Comparison of ENCODE assay signal across 8 cellular contexts in the genomic region with DNA sequence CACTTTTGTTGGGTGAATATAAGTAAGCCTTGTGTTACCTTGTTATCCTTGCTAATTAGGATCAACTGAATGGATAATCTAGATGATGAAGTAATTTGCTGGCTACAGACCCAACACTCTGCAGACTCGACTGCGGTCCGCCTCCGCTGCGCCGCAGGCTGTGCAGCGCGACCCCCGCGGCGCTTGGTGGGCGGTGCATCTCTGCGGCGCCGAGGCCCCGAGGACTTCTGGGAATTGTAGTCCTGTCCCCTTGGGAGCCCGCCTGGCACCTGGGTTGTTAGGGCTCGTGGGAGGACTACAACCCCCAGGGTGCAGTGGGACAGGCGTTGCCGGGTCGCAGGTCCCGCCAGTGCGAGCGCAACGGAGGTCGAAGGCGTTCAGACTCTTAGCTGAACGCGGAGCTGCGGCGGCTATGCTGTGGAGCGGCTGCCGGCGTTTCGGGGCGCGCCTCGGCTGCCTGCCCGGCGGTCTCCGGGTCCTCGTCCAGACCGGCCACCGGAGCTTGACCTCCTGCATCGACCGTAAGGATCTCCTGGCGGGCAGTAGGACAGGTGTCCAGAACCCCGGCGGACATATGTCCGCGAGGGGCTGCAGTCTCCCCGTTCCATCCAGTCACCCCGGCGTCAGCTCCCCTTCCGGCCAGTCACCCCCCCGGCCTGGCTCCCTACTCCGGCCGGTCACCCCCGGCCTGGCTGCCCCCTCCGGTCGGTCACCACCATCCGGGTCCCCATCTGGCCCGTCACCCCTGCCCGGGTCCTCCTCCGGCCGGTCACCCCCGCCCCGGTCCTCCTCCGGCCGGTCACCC. TPM values are rescaled to one million over a fixed set of nuclear protein-coding genes. Genes with fewer than 3 reads are reported as not detected.
DNase-seq lines count a peak whose midpoint lies in the region; ATAC-seq, FAIRE-seq and TF ChIP-seq lines count a peak whose summit lies in the region.

TSS of gene ACAD8 (plus strand) at position 380 of the 805 bp plus-strand sequence. CDS start at position 413, 33 bp downstream.
TSS of gene THYN1 (minus strand) at position 164 of the 805 bp plus-strand sequence. CDS start 470 bp downstream, outside the sequence.

- no peaks in the 10 kb centered on the region for H3K9me3 Mint-ChIP-seq in Caco-2 (ENCODE audit: unreplicated experiment)

- CTCF ChIA-PET in Caco-2 (lab: Charles Lee) (interaction anchor here (0.7 to 1.4 kb wide), 4 partner anchors 9 to 207 kb away, joined by 3 to 8 read pairs (median 7); partner anchors contain the start of genes NCAPD3 and VPS26B), H1 (lab: Charles Lee; ENCODE audit: partially characterized antibody) (interaction anchor here (2.1 to 2.2 kb wide), 2 partner anchors 8 to 9 kb away, joined by 7 to 9 read pairs; no protein-coding TSS in a partner anchor)

- H3K4me2 ChIP-seq in H1 (ENCODE audit: insufficient read depth in 1 of 2, low read depth in 2 of 2, low read length in 2 of 2), result peak within 1 kb of the TSS; percentile 73 to 84
- peak within 1 kb of the TSS; percentile 95 for H3K4me2 ChIP-seq in mesendoderm (ENCODE audit: low read length)

- H3K27ac ChIP-seq in H1 (ENCODE audit: low read depth, low read length) (no peak within 1 kb of the TSS; the same call in 1 of the 2 replicates), mesendoderm (ENCODE audit: low read depth, low read length) (no peak within 1 kb of the TSS)

- H4K5ac ChIP-seq in H1 (ENCODE audit: insufficient read length, low read depth, low read length) (no peak within 1 kb of the TSS), mesendoderm (ENCODE audit: low read length) (no peak within 1 kb of the TSS)

- peak within 1 kb of the TSS; percentile 79 for H2AFZ ChIP-seq in H1 (ENCODE audit: low read length)

- TF ChIP-seq EP300 in H1 (IDR thresholded peaks at IDR 0.05; ENCODE audit: borderline replicate concordance in 1 of 2, low read depth in 2 of 2, low read length in 2 of 2), result no peak; a peak in 1 of 3 replicates

- peak within 1 kb of the TSS; percentile 64 for H3K4me3 ChIP-seq in Caco-2 (ENCODE audit: low read depth, low read length)
- peak within 1 kb of the TSS; percentile 75 to 88 (median 81) for H3K4me3 ChIP-seq in H1 (ENCODE audit: extremely low read depth in 1 of 4, insufficient read depth in 2 of 4, low read depth in 3 of 4, low read length in 4 of 4)
- H3K4me3 ChIP-seq in mesendoderm (ENCODE audit: low read length), result peak within 1 kb of the TSS; percentile 91

- no peak within 1 kb of the TSS for H2BK12ac ChIP-seq in H1 (ENCODE audit: low read depth, low read length)

- peak; percentile 38 to 73 for TF ChIP-seq POLR2A in H1 (IDR thresholded peaks at IDR 0.05; ENCODE audit: control extremely low read depth in 1 of 2, low read depth in 2 of 2, low read length in 2 of 2)

- peak; percentile 99 for ATAC-seq in GM21367 (IDR thresholded peaks at IDR 0.05; ENCODE audit: unreplicated experiment)

- H4K91ac ChIP-seq in H1 (replicated peaks; ENCODE audit: insufficient read length, low read length), result no peak within 1 kb of the TSS

- H3K14ac ChIP-seq in H1 (ENCODE audit: insufficient read length), result no peak within 1 kb of the TSS

- H3K36me3 ChIP-seq in Caco-2 (ENCODE audit: control insufficient read depth, insufficient read depth, low read length) (no peaks in the 10 kb centered on the region; the same call in 1 of the 2 replicates), H1 (ENCODE audit: control insufficient read depth in 2 of 4, insufficient read depth in 4 of 4, low read length in 3 of 4) (peaks cover 13 to 34% (median 31%) of the 10 kb centered on the region in 4 experiments), mesendoderm (ENCODE audit: control insufficient read depth, insufficient read depth, low read length) (no peaks in the 10 kb centered on the region)

- H3K23ac ChIP-seq in H1 (ENCODE audit: insufficient read length) (no peak within 1 kb of the TSS), mesendoderm (ENCODE audit: low read length) (no peak within 1 kb of the TSS)

- H2BK5ac ChIP-seq in H1 (ENCODE audit: low read depth, low read length) (peak within 1 kb of the TSS; percentile 27; the same call in 1 of the 2 replicates), mesendoderm (ENCODE audit: low read length) (no peak within 1 kb of the TSS)

- H3K79me2 ChIP-seq in H1 (ENCODE audit: control insufficient read depth in 1 of 2, insufficient read depth in 2 of 2, low read length in 2 of 2), result peaks cover 5 to 29% of the 10 kb centered on the region in 2 experiments; a peak in 3 of 4 replicates
- H3K79me2 ChIP-seq in mesendoderm (ENCODE audit: control insufficient read depth, insufficient read depth, low read length), result no peaks in the 10 kb centered on the region

- H3K27ac Mint-ChIP-seq in Caco-2 (ENCODE audit: unreplicated experiment), result peak within 1 kb of the TSS; percentile 63

- H3K79me1 ChIP-seq in H1 (ENCODE audit: low read depth, low read length), result peaks cover 7% of the 10 kb centered on the region; the same call in 1 of the 2 replicates
- H3K79me1 ChIP-seq in mesendoderm (ENCODE audit: low read length), result no peaks in the 10 kb centered on the region

- intact Hi-C loops in Caco-2 (cut with micrococcal nuclease; ENCODE audit: unreplicated experiment), result loop anchor here (1.0 to 5.0 kb wide), 2 partner anchors 29 to 79 kb away; partner anchors contain the start of genes GLB1L2 and VPS26B

- H3K4me1 Mint-ChIP-seq in Caco-2 (ENCODE audit: low read depth, unreplicated experiment), result peaks cover 7% of the 10 kb centered on the region

- peak; percentile 20 for FAIRE-seq in HTR-8/SVneo (lab: Jason Lieb, UNC)
- FAIRE-seq in H1 (lab: Jason Lieb, UNC), result no peak

- H2BK120ac ChIP-seq in H1 (replicated peaks; ENCODE audit: low read depth, low read length) (no peak within 1 kb of the TSS), mesendoderm (ENCODE audit: low read depth, low read length) (no peak within 1 kb of the TSS)

- DNase-seq in Caco-2, result peak; percentile 99
- peak; percentile 93 for DNase-seq in HTR-8/SVneo (ENCODE audit: insufficient read length, low spot score)
- DNase-seq in NOMO-1 treated with dmso at 0.1 percent for 144 hours (lab: John Stamatoyannopoulos, UW; ENCODE audit: unreplicated experiment), result peak; percentile 93
- DNase-seq in activated CD8-positive, alpha-beta memory T cell treated with anti-CD3 and anti-CD28 coated beads for 48 hours (ENCODE audit: low read depth in 2 of 3, low spot score in 2 of 3), result peak; percentile 61 to 94 (median 84)
- DNase-seq in H1 (ENCODE audit: low read depth in 1 of 2, low spot score in 2 of 2), result peak; percentile 92 to 94
- peak; percentile 99 for DNase-seq in mesendoderm
- peak; percentile 94 for DNase-seq in stimulated activated CD8-positive, alpha-beta memory T cell treated with anti-CD3 and anti-CD28 coated beads, Interleukin-15, amount 100 ng/mL, for 1 hour (ENCODE audit: low read depth)

- H3K18ac ChIP-seq in H1 (ENCODE audit: extremely low read depth, low read length), result peak within 1 kb of the TSS; percentile 51; the same call in 1 of the 2 replicates
- no peak within 1 kb of the TSS for H3K18ac ChIP-seq in mesendoderm (ENCODE audit: low read length)

- H3K36me3 Mint-ChIP-seq in Caco-2 (ENCODE audit: insufficient read depth, unreplicated experiment), result peaks cover 18% of the 10 kb centered on the region

- H4K8ac ChIP-seq in H1 (ENCODE audit: extremely low read depth, insufficient read depth, low read length) (peak within 1 kb of the TSS; percentile 84), mesendoderm (ENCODE audit: low read depth, low read length) (no peak within 1 kb of the TSS)

- H3K4ac ChIP-seq in H1 (replicated peaks; ENCODE audit: insufficient read length, low read depth, low read length) (peak within 1 kb of the TSS; percentile 4), mesendoderm (ENCODE audit: low read depth, low read length) (peak within 1 kb of the TSS; percentile 22)

- TF ChIP-seq CTCF in Caco-2 (IDR thresholded peaks at IDR 0.05; ENCODE audit: insufficient read depth in 1 of 2, low read depth in 1 of 2, low read length in 1 of 2, severe bottlenecking in 1 of 2, unreplicated experiment in 1 of 2) (peak; percentile 46 to 47), H1 (IDR thresholded peaks at IDR 0.05; ENCODE audit: control extremely low read depth in 1 of 3, insufficient read depth in 1 of 3, low read depth in 1 of 3, low read length in 3 of 3) (no peak)

- peak within 1 kb of the TSS; percentile 89 for H3K4me3 Mint-ChIP-seq in Caco-2 (ENCODE audit: unreplicated experiment)

- BruUV-seq in Caco-2 (replicated peaks; lab: Mats Ljungman, UMichigan), result no TSS peak

- H3K27me3 Mint-ChIP-seq in Caco-2 (ENCODE audit: insufficient read depth, unreplicated experiment), result no peaks in the 10 kb centered on the region

- H3K23me2 ChIP-seq in H1 (ENCODE audit: low read depth, low read length), result peaks cover 12% of the 10 kb centered on the region; the same call in 1 of the 2 replicates

- H3K9ac ChIP-seq in H1 (replicated peaks in 1 of 4; ENCODE audit: extremely low read depth in 1 of 4, low read depth in 3 of 4, low read length in 3 of 4), result peak within 1 kb of the TSS; percentile 54 to 89 (median 74)
- peak within 1 kb of the TSS; percentile 80 for H3K9ac ChIP-seq in mesendoderm (ENCODE audit: low read length)

- POLR2A ChIA-PET in Caco-2 (lab: Charles Lee) (interaction anchor here (0.6 to 1.3 kb wide), 5 partner anchors 9 to 1195 kb away, joined by 3 to 10 read pairs (median 6); partner anchors contain the start of genes NCAPD3 and VPS26B), H1 (lab: Charles Lee; ENCODE audit: partially characterized antibody) (interaction anchor here (0.6 to 3.3 kb wide), 11 partner anchors 8 to 322 kb away, joined by 3 to 17 read pairs (median 4); partner anchors contain the start of gene GLB1L3)

- H3K56ac ChIP-seq in H1 (replicated peaks; ENCODE audit: insufficient read length, low read depth, low read length), result peak within 1 kb of the TSS; percentile 19
- peak within 1 kb of the TSS; percentile 94 for H3K56ac ChIP-seq in mesendoderm (ENCODE audit: low read length)

- H3K9me3 ChIP-seq in Caco-2 (no peaks in the 10 kb centered on the region), H1 (ENCODE audit: insufficient read depth in 2 of 2, low read depth in 1 of 2, low read length in 1 of 2) (no peaks in the 10 kb centered on the region)

- no peak within 1 kb of the TSS for H2BK15ac ChIP-seq in H1 (ENCODE audit: low read length)
- H2BK15ac ChIP-seq in mesendoderm (replicated peaks; ENCODE audit: low read depth), result no peak within 1 kb of the TSS

- H3K27me3 ChIP-seq in Caco-2 (replicated peaks; ENCODE audit: control insufficient read depth, insufficient read depth, low read length) (no peaks in the 10 kb centered on the region), H1 (replicated peaks in 1 of 4; ENCODE audit: control insufficient read depth in 3 of 4, extremely low read depth in 1 of 4, insufficient read depth in 3 of 4, low read length in 3 of 4) (no peaks in the 10 kb centered on the region), mesendoderm (ENCODE audit: insufficient read depth, low read length, poor library complexity) (no peaks in the 10 kb centered on the region)

- H3K4me1 ChIP-seq in Caco-2, result 0 out of 2 replicates have a peak, but pooled peaks cover 10% of the 10 kb centered on the region
- H3K4me1 ChIP-seq in H1 (replicated peaks in 1 of 4; ENCODE audit: control insufficient read depth in 3 of 4, insufficient read depth in 4 of 4, low read length in 3 of 4), result peaks cover 0 to 7% (median 2%) of the 10 kb centered on the region in 4 experiments; a peak in 3 of 7 replicates
- H3K4me1 ChIP-seq in mesendoderm (ENCODE audit: control insufficient read depth, low read depth, low read length), result peaks cover 2% of the 10 kb centered on the region

- H2AK5ac ChIP-seq in H1 (ENCODE audit: low read depth, low read length) (no peak within 1 kb of the TSS), mesendoderm (ENCODE audit: low read length) (no peak within 1 kb of the TSS)

- 1% methylated on average over 43 of the region's 70 CpGs; no CpG with 5 or more reads in 1 of the 2 experiments for WGBS in H1 (ENCODE audit: extremely low coverage in 1 of 2, insufficient coverage in 1 of 2, insufficient read length in 1 of 2, insufficient replicate concordance in 2 of 2, low coverage in 1 of 2, low lambda C conversion rate in 2 of 2, missing lambda C conversion rate in 1 of 2), 2 experiments
- no CpG with 5 or more reads among the region's 70 CpGs for WGBS in mesendoderm (ENCODE audit: extremely low coverage, insufficient coverage, low lambda C conversion rate)

- H4K20me1 ChIP-seq in H1 (replicated peaks in 1 of 2; ENCODE audit: control insufficient read depth in 1 of 2, insufficient read depth in 2 of 2, low read length in 2 of 2), result no peaks in the 10 kb centered on the region

- no peak; a peak in 1 of 4 replicates for TF ChIP-seq RAD21 in H1 (IDR thresholded peaks at IDR 0.05 in 1 of 2, conservative IDR thresholded peaks at IDR 0.05 in 1 of 2; ENCODE audit: low read depth in 2 of 2, low read length in 2 of 2)

- H2BK20ac ChIP-seq in H1 (ENCODE audit: low read length), result no peak within 1 kb of the TSS

RNA-seq across cellular contexts. Expression of gene ACAD8, which starts in this region (rescaled TPM):
- 48.7 and 52.0 TPM in 2 replicates for total RNA-seq in Caco-2 (2022)
- total RNA-seq in H1 (2021; fragmentation: NEBNext Ultra II Directional; extraction: Animal tissue kit (Norgen Biotek cat#: 25700)), result 48.2 and 52.7 TPM in 2 replicates
- polyA plus RNA-seq in H1 (2011; rRNA removed), result 40.9 and 45.8 TPM in 2 replicates
- polyA plus RNA-seq in H1 (2011; cell fraction: cytosol; rRNA removed), result 52.6 TPM
- polyA plus RNA-seq in H1 (2011; cell fraction: nucleus; rRNA removed), result 66.6 TPM
- 58.4 to 62.2 TPM (median 60.3 TPM) in 4 replicates for polyA plus RNA-seq in H1 (2012, experiment 1 of 2)
- 26.0 TPM for polyA plus RNA-seq in H1 (2012, experiment 2 of 2)
- polyA plus RNA-seq in H1 (2013, experiment 1 of 2), result 30.3 TPM
- 26.5 TPM for polyA plus RNA-seq in H1 (2013, experiment 2 of 2)
- polyA minus RNA-seq in H1 (2011; rRNA and poly(A)+ RNA removed), result 45.6 and 46.9 TPM in 2 replicates
- polyA minus RNA-seq in H1 (2011; cell fraction: cytosol; rRNA and poly(A)+ RNA removed), result 22.9 TPM
- polyA minus RNA-seq in H1 (2011; cell fraction: nucleus; rRNA and poly(A)+ RNA removed), result 39.9 TPM
- 13.5 TPM for polyA plus RNA-seq in mesendoderm (2013, experiment 1 of 2)
- polyA plus RNA-seq in mesendoderm (2013, experiment 2 of 2), result 14.4 TPM

RNA-seq across cellular contexts. Expression of gene THYN1, which starts in this region (rescaled TPM):
- total RNA-seq in Caco-2 (2022), result 88.3 and 94.5 TPM in 2 replicates
- total RNA-seq in H1 (2021; fragmentation: NEBNext Ultra II Directional; extraction: Animal tissue kit (Norgen Biotek cat#: 25700)), result 95.1 and 95.4 TPM in 2 replicates
- polyA plus RNA-seq in H1 (2011; rRNA removed), result 41.3 and 77.3 TPM in 2 replicates
- 86.4 TPM for polyA plus RNA-seq in H1 (2011; cell fraction: cytosol; rRNA removed)
- 44.4 TPM for polyA plus RNA-seq in H1 (2011; cell fraction: nucleus; rRNA removed)
- polyA plus RNA-seq in H1 (2012, experiment 1 of 2), result 118 to 130 TPM (median 121 TPM) in 4 replicates
- polyA plus RNA-seq in H1 (2012, experiment 2 of 2), result 31.3 TPM
- 96.1 TPM for polyA plus RNA-seq in H1 (2013, experiment 1 of 2)
- 95.8 TPM for polyA plus RNA-seq in H1 (2013, experiment 2 of 2)
- 65.1 and 93.1 TPM in 2 replicates for polyA minus RNA-seq in H1 (2011; rRNA and poly(A)+ RNA removed)
- polyA minus RNA-seq in H1 (2011; cell fraction: cytosol; rRNA and poly(A)+ RNA removed), result 49.0 TPM
- 36.1 TPM for polyA minus RNA-seq in H1 (2011; cell fraction: nucleus; rRNA and poly(A)+ RNA removed)
- polyA plus RNA-seq in mesendoderm (2013, experiment 1 of 2), result 61.5 TPM
- 64.1 TPM for polyA plus RNA-seq in mesendoderm (2013, experiment 2 of 2)

Comparison
In these comparisons a context has a peak if more than half of its experiments do, and no peak if none do; other contexts are left out.
1. CTCF ChIP-seq: peak in Caco-2 (2 of 2); none in H1 (0 of 3).
2. Peak in every context shown above with its lines, with median percentiles within 50 percentile points of each other: DNase-seq and H3K4me3 ChIP-seq.